26 cellular contexts compared by ENCODE assay signal in the genomic region with DNA sequence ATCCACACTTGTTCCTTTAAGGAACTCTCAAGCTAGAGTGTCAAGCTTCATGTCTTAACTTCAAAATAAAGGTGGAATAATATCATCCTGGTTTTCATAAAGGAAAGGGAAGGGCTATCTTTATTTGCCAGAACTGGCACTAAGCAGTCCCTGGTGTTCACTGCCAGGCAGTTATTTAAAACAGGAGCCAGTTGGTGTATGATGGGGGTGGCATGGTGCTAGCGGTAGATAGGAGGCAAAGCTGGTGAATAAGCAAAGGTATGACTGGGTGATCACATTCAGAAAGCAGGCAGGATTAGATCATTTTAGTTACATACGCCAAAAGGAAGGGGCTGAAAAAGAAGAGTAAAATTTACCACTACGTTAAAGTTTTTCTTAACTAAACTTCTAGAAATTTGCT.
"Had no signal": no experiment of that assay in that cellular context is flagged by ENCODE, and none has a peak within 500 bp of the region (broad histone marks: within the 10 kb centered on the region; RNA-seq: fewer than 3 reads in every experiment).

No MANE protein-coding gene starts in this region.

- ATAC-seq: naive thymus-derived CD8-positive, alpha-beta T cell; natural killer cell treated with Interleukin-12 subunit alpha and Interleukin-12 subunit beta and Interleukin-15 and Interleukin-18, amount 100 ng/mL, for 72 hours; right cardiac atrium; right lobe of liver; stimulated activated effector memory CD8-positive, alpha-beta T cell treated with anti-CD3 and anti-CD28 coated beads, Interleukin-12 subunit alpha, Interleukin-12 subunit beta, amount 100 ng/mL, for 72 hours; stimulated activated naive B cell treated with anti-CD40 and anti-IgM and Interleukin-4, amounts not matched to agents 10 μg/mL and 1 μg/mL and 100 μg/mL, for 72 hours; upper lobe of right lung had no signal

- H3K27ac ChIP-seq: neutrophil, pancreas, prostate gland, right lobe of liver, sigmoid colon, stomach, suprapubic skin, testis, tibial artery, transverse colon, upper lobe of right lung, uterus had no signal

- H3K27me3 ChIP-seq: neutrophil, pancreas, right lobe of liver, sigmoid colon, stomach, suprapubic skin, testis, tibial artery, transverse colon, upper lobe of right lung, uterus had no signal

- H3K4me1 ChIP-seq: pancreas, prostate gland, right lobe of liver, sigmoid colon, stomach, testis, tibial artery, transverse colon, upper lobe of right lung, uterus had no signal

- H3K4me3 ChIP-seq: pancreas, prostate gland, right lobe of liver, sigmoid colon, stomach, suprapubic skin, testis, tibial artery, transverse colon, upper lobe of right lung, uterus had no signal

- DNase-seq: naive thymus-derived CD8-positive, alpha-beta T cell; nephron progenitor cell; nucleus accumbens; pancreas; right cardiac atrium; right lobe of liver; sigmoid colon; small intestine; stimulated activated CD4-positive, alpha-beta T cell treated with anti-CD3 and anti-CD28 coated beads, Interleukin-15, amount 100 ng/mL, for 24 hours; stimulated activated CD4-positive, alpha-beta T cell treated with anti-CD3 and anti-CD28 coated beads, Interleukin-2, amount 100 ng/mL, for 24 hours; stimulated activated CD4-positive, alpha-beta T cell treated with anti-CD3 and anti-CD28 coated beads, Interleukin-2, amount 100 ng/mL, for 48 hours; stimulated activated CD4-positive, alpha-beta T cell treated with anti-CD3 and anti-CD28 coated beads, Interleukin-4, amount 100 ng/mL, for 24 hours; stimulated activated naive B cell treated with anti-CD40 and anti-IgM and Interleukin-4, amounts not matched to agents 10 μg/mL and 1 μg/mL and 100 μg/mL, for 72 hours; stimulated activated naive CD4-positive, alpha-beta T cell treated with Interleukin-2 at 50 U/mL for 16 hours; stomach; substantia nigra; testis; tibial artery; transverse colon; upper lobe of right lung; uterus had no signal

- FAIRE-seq: pancreas, small intestine had no signal

- H3K36me3 ChIP-seq: neutrophil, pancreas, prostate gland, right lobe of liver, sigmoid colon, stomach, suprapubic skin, tibial artery, transverse colon, upper lobe of right lung, uterus had no signal

- H3K9me3 ChIP-seq: neutrophil, pancreas, prostate gland, right lobe of liver, sigmoid colon, stomach, suprapubic skin, testis, tibial artery, transverse colon, upper lobe of right lung, uterus had no signal
